1 cellular context compared by ENCODE assay signal in genomic region chr2:195575879-195576391, GRCh38.
TF ChIP-seq lines count a peak whose summit lies in the region.

No MANE protein-coding gene starts in this region.

TF ChIP-seq in SK-N-SH, 30 proteins besides CTCF, POLR2A, EP300 and RAD21 (continued from another document):
- no peak for TF ChIP-seq NRF1 (IDR thresholded peaks at IDR 0.05; ENCODE audit: low read depth, low read length)
- no peak for TF ChIP-seq GATA2 (CRISPR knock-in tag; IDR thresholded peaks at IDR 0.05)
- no peak for TF ChIP-seq GABPA (IDR thresholded peaks at IDR 0.05; ENCODE audit: low read depth)
- TF ChIP-seq MAX (IDR thresholded peaks at IDR 0.05; ENCODE audit: low read depth), result no peak
- peak; percentile 71 for TF ChIP-seq PBX3 (IDR thresholded peaks at IDR 0.05)
- TF ChIP-seq POLR2AphosphoS5 (IDR thresholded peaks at IDR 0.05; ENCODE audit: low read depth, low read length), result no peak; the same call in 1 of the 2 replicates
- TF ChIP-seq NFIC (IDR thresholded peaks at IDR 0.05; ENCODE audit: borderline replicate concordance), result no peak
- TF ChIP-seq JUND (IDR thresholded peaks at IDR 0.05), result peak; percentile 65; the same call in 1 of the 2 replicates
- TF ChIP-seq USF2 (IDR thresholded peaks at IDR 0.05; ENCODE audit: borderline replicate concordance, low read depth, low read length), result no peak
- no peak for TF ChIP-seq USF1 (IDR thresholded peaks at IDR 0.05; ENCODE audit: borderline replicate concordance, low read depth)
- TF ChIP-seq MEF2A (IDR thresholded peaks at IDR 0.05; ENCODE audit: borderline replicate concordance, low read depth), result no peak
- TF ChIP-seq ELF1 (IDR thresholded peaks at IDR 0.05), result no peak
